Comparison of ENCODE assay signal across 1 cellular context in genomic region chr14:22589096-22589839, GRCh38.
TF ChIP-seq lines count a peak whose summit lies in the region.

TSS of gene DAD1 (minus strand) at chr14:22589224. CDS start at chr14:22589157, 67 bp downstream.

TF ChIP-seq in GM12878, 131 proteins besides CTCF, POLR2A, EP300 and RAD21 (continued from another document and continues in another):
- TF ChIP-seq RFX5 (IDR thresholded peaks at IDR 0.05; ENCODE audit: low read depth, low read length) (peak; percentile 90), E2F8 (IDR thresholded peaks at IDR 0.05; ENCODE audit: low read depth, partially characterized antibody) (no peak), IRF4 (IDR thresholded peaks at IDR 0.05; ENCODE audit: low read depth, low read length) (no peak), ETV6 (conservative IDR thresholded peaks at IDR 0.05 in 1 of 2, IDR thresholded peaks at IDR 0.05 in 1 of 2; ENCODE audit: borderline replicate concordance in 1 of 2, low read depth in 1 of 2) (no peak), SUZ12 (IDR thresholded peaks at IDR 0.05; ENCODE audit: unreplicated experiment) (no peak), E4F1 (IDR thresholded peaks at IDR 0.05; ENCODE audit: borderline replicate concordance, partially characterized antibody) (peak; percentile 16), SKIL (IDR thresholded peaks at IDR 0.05; ENCODE audit: low read depth, poor library complexity, severe bottlenecking) (no peak), MAX (IDR thresholded peaks at IDR 0.05; ENCODE audit: low read depth, low read length) (0 out of 2 replicates have a peak, but pooled peaks have one; percentile 10), NFXL1 (IDR thresholded peaks at IDR 0.05; ENCODE audit: borderline replicate concordance) (no peak), KLF5 (IDR thresholded peaks at IDR 0.05; ENCODE audit: partially characterized antibody) (no peak), REST (IDR thresholded peaks at IDR 0.05; ENCODE audit: low read depth, low read length) (0 out of 2 replicates have a peak, but pooled peaks have one; percentile 27), SIX5 (IDR thresholded peaks at IDR 0.05; ENCODE audit: low read depth, low read length, severe bottlenecking) (peak; percentile 3), CBX5 (IDR thresholded peaks at IDR 0.05; ENCODE audit: low read depth) (no peak), DPF2 (IDR thresholded peaks at IDR 0.05) (no peak), SUPT20H (IDR thresholded peaks at IDR 0.05; ENCODE audit: borderline replicate concordance, control insufficient read depth, low read depth, low read length) (no peak), SRF (IDR thresholded peaks at IDR 0.05; ENCODE audit: low read depth in 2 of 2, low read length in 2 of 2) (no peak), RBBP5 (conservative IDR thresholded peaks at IDR 0.05) (no peak), SMAD5 (IDR thresholded peaks at IDR 0.05; ENCODE audit: low read depth) (peak; percentile 87; the same call in 1 of the 2 replicates), PAX5 (IDR thresholded peaks at IDR 0.05; ENCODE audit: borderline replicate concordance, low read depth, low read length) (no peak), ASH2L (IDR thresholded peaks at IDR 0.05; ENCODE audit: borderline replicate concordance, low read depth) (no peak), SMAD1 (IDR thresholded peaks at IDR 0.05; ENCODE audit: low read depth, partially characterized antibody) (no peak), YY1 (IDR thresholded peaks at IDR 0.05; ENCODE audit: low read depth, low read length) (peak; percentile 88), EED (IDR thresholded peaks at IDR 0.05; ENCODE audit: low read depth) (no peak), CUX1 (IDR thresholded peaks at IDR 0.05; ENCODE audit: insufficient replicate concordance, low read depth, low read length) (no peak), KAT2A (conservative IDR thresholded peaks at IDR 0.05; ENCODE audit: control insufficient read depth, low read depth, low read length) (no peak), ZNF207 (IDR thresholded peaks at IDR 0.05; ENCODE audit: borderline replicate concordance) (0 out of 2 replicates have a peak, but pooled peaks have one; percentile 73), PRDM15 (CRISPR knock-in tag; IDR thresholded peaks at IDR 0.05) (no peak), NBN (IDR thresholded peaks at IDR 0.05) (peak; percentile 32; the same call in 1 of the 2 replicates), CHD1 (IDR thresholded peaks at IDR 0.05; ENCODE audit: low read depth, low read length) (no peak), BCLAF1 (IDR thresholded peaks at IDR 0.05) (no peak)
